1 cellular context compared by ENCODE assay signal in the genomic region with DNA sequence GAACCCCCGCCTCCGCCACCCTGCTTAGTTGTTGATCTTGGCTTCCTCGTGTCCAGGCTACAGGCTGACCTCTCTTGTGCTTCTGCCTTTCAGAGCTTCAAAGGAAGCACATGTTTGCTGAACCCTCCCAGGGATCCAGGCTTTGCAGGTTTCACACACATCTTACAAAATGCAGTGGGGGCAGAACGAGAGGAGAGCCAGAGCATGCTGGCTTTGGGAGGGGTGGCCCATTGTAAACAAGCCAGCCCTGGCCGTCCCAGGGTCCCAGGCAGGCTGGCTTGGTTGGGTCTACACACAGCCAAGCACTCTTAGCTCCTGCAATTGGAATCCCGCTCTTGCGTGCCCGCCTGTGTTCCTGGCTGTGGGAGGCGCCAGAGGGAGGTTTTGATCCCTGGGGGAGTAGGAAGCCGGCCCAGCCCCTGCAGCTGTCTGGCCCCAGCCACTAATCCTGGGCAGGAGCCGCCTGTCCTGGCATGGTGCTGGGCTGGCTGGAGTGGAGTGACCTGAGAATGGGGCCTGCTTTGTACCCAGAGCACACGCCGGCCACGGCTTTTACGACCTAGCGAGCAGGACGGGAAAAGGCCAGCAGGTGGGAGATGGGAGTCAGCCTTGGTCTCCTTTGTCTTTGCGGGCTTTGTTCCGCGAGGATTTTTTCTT.
TF ChIP-seq lines count a peak whose summit lies in the region.

No MANE protein-coding gene starts in this region.

TF ChIP-seq in HepG2, 621 proteins besides CTCF, POLR2A, EP300 and RAD21 (continued from another document and continues in another):
- TF ChIP-seq, protein P1, sequence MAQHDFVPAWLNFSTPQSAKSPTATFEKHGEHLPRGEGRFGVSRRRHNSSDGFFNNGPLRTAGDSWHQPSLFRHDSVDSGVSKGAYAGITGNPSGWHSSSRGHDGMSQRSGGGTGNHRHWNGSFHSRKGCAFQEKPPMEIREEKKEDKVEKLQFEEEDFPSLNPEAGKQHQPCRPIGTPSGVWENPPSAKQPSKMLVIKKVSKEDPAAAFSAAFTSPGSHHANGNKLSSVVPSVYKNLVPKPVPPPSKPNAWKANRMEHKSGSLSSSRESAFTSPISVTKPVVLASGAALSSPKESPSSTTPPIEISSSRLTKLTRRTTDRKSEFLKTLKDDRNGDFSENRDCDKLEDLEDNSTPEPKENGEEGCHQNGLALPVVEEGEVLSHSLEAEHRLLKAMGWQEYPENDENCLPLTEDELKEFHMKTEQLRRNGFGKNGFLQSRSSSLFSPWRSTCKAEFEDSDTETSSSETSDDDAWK (CRISPR knock-in tag; IDR thresholded peaks at IDR 0.05) = no peak
- TF ChIP-seq, protein P2, sequence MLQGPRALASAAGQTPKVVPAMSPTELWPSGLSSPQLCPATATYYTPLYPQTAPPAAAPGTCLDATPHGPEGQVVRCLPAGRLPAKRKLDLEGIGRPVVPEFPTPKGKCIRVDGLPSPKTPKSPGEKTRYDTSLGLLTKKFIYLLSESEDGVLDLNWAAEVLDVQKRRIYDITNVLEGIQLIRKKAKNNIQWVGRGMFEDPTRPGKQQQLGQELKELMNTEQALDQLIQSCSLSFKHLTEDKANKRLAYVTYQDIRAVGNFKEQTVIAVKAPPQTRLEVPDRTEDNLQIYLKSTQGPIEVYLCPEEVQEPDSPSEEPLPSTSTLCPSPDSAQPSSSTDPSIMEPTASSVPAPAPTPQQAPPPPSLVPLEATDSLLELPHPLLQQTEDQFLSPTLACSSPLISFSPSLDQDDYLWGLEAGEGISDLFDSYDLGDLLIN (CRISPR knock-in tag; IDR thresholded peaks at IDR 0.05; ENCODE audit: borderline replicate concordance) = peak; percentile 73; the same call in 1 of the 2 replicates
- peak; percentile 74 for TF ChIP-seq ZEB1 (IDR thresholded peaks at IDR 0.05; ENCODE audit: insufficient replicate concordance, low read depth)
- TF ChIP-seq NPAS2 (CRISPR knock-in tag; IDR thresholded peaks at IDR 0.05; ENCODE audit: borderline replicate concordance) = no peak
- TF ChIP-seq, protein P3, sequence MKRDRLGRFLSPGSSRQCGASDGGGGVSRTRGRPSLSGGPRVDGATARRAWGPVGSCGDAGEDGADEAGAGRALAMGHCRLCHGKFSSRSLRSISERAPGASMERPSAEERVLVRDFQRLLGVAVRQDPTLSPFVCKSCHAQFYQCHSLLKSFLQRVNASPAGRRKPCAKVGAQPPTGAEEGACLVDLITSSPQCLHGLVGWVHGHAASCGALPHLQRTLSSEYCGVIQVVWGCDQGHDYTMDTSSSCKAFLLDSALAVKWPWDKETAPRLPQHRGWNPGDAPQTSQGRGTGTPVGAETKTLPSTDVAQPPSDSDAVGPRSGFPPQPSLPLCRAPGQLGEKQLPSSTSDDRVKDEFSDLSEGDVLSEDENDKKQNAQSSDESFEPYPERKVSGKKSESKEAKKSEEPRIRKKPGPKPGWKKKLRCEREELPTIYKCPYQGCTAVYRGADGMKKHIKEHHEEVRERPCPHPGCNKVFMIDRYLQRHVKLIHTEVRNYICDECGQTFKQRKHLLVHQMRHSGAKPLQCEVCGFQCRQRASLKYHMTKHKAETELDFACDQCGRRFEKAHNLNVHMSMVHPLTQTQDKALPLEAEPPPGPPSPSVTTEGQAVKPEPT (CRISPR knock-in tag; IDR thresholded peaks at IDR 0.05; ENCODE audit: low read depth) = peak; percentile 86
- no peak for TF ChIP-seq TAF15 (IDR thresholded peaks at IDR 0.05; ENCODE audit: low read depth, low read length, poor library complexity, severe bottlenecking)
- TF ChIP-seq GLI4 (CRISPR knock-in tag; IDR thresholded peaks at IDR 0.05; ENCODE audit: borderline replicate concordance) = peak; percentile 41; the same call in 1 of the 2 replicates
- TF ChIP-seq EEA1 (CRISPR knock-in tag; IDR thresholded peaks at IDR 0.05; ENCODE audit: borderline replicate concordance) = no peak
- TF ChIP-seq ZNF839 (CRISPR knock-in tag; IDR thresholded peaks at IDR 0.05; ENCODE audit: borderline replicate concordance) = peak; percentile 93; the same call in 1 of the 2 replicates
- peak; percentile 93 for TF ChIP-seq XRCC5 (optimal IDR thresholded peaks at IDR 0.05; ENCODE audit: low read length)
- 0 out of 2 replicates have a peak, but pooled peaks have one; percentile 76 for TF ChIP-seq MTF2 (CRISPR knock-in tag; IDR thresholded peaks at IDR 0.05; ENCODE audit: borderline replicate concordance)
- peak; percentile 90; the same call in 1 of the 2 replicates for TF ChIP-seq IRX3 (CRISPR knock-in tag; IDR thresholded peaks at IDR 0.05; ENCODE audit: borderline replicate concordance, low read depth)
- TF ChIP-seq ZNF431 (CRISPR knock-in tag; IDR thresholded peaks at IDR 0.05; ENCODE audit: borderline replicate concordance, low read depth) = peak; percentile 85; the same call in 1 of the 2 replicates
- no peak for TF ChIP-seq SP1 (IDR thresholded peaks at IDR 0.05)
- no peak for TF ChIP-seq SP1 (CRISPR knock-in tag; IDR thresholded peaks at IDR 0.05)
- TF ChIP-seq, protein P4, sequence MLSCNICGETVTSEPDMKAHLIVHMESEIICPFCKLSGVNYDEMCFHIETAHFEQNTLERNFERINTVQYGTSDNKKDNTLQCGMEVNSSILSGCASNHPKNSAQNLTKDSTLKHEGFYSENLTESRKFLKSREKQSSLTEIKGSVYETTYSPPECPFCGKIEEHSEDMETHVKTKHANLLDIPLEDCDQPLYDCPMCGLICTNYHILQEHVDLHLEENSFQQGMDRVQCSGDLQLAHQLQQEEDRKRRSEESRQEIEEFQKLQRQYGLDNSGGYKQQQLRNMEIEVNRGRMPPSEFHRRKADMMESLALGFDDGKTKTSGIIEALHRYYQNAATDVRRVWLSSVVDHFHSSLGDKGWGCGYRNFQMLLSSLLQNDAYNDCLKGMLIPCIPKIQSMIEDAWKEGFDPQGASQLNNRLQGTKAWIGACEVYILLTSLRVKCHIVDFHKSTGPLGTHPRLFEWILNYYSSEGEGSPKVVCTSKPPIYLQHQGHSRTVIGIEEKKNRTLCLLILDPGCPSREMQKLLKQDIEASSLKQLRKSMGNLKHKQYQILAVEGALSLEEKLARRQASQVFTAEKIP (CRISPR knock-in tag; IDR thresholded peaks at IDR 0.05; ENCODE audit: borderline replicate concordance) = no peak
- TF ChIP-seq, protein P5, sequence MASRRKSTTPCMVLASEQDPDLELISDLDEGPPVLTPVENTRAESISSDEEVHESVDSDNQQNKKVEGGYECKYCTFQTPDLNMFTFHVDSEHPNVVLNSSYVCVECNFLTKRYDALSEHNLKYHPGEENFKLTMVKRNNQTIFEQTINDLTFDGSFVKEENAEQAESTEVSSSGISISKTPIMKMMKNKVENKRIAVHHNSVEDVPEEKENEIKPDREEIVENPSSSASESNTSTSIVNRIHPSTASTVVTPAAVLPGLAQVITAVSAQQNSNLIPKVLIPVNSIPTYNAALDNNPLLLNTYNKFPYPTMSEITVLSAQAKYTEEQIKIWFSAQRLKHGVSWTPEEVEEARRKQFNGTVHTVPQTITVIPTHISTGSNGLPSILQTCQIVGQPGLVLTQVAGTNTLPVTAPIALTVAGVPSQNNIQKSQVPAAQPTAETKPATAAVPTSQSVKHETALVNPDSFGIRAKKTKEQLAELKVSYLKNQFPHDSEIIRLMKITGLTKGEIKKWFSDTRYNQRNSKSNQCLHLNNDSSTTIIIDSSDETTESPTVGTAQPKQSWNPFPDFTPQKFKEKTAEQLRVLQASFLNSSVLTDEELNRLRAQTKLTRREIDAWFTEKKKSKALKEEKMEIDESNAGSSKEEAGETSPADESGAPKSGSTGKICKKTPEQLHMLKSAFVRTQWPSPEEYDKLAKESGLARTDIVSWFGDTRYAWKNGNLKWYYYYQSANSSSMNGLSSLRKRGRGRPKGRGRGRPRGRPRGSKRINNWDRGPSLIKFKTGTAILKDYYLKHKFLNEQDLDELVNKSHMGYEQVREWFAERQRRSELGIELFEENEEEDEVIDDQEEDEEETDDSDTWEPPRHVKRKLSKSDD (CRISPR knock-in tag; IDR thresholded peaks at IDR 0.05; ENCODE audit: low read depth) = peak; percentile 86
- peak; percentile 47; the same call in 1 of the 2 replicates for TF ChIP-seq BHLHE40 (IDR thresholded peaks at IDR 0.05; ENCODE audit: low read length)
- TF ChIP-seq, protein P6, sequence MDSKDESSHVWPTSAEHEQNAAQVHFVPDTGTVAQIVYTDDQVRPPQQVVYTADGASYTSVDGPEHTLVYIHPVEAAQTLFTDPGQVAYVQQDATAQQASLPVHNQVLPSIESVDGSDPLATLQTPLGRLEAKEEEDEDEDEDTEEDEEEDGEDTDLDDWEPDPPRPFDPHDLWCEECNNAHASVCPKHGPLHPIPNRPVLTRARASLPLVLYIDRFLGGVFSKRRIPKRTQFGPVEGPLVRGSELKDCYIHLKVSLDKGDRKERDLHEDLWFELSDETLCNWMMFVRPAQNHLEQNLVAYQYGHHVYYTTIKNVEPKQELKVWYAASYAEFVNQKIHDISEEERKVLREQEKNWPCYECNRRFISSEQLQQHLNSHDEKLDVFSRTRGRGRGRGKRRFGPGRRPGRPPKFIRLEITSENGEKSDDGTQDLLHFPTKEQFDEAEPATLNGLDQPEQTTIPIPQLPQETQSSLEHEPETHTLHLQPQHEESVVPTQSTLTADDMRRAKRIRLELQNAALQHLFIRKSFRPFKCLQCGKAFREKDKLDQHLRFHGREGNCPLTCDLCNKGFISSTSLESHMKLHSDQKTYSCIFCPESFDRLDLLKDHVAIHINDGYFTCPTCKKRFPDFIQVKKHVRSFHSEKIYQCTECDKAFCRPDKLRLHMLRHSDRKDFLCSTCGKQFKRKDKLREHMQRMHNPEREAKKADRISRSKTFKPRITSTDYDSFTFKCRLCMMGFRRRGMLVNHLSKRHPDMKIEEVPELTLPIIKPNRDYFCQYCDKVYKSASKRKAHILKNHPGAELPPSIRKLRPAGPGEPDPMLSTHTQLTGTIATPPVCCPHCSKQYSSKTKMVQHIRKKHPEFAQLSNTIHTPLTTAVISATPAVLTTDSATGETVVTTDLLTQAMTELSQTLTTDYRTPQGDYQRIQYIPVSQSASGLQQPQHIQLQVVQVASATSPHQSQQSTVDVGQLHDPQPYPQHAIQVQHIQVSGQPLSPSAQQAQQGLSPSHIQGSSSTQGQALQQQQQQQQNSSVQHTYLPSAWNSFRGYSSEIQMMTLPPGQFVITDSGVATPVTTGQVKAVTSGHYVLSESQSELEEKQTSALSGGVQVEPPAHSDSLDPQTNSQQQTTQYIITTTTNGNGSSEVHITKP (CRISPR knock-in tag; IDR thresholded peaks at IDR 0.05; ENCODE audit: low read depth) = peak; percentile 95
- TF ChIP-seq PAX8 (CRISPR knock-in tag; IDR thresholded peaks at IDR 0.05; ENCODE audit: borderline replicate concordance) = no peak
- no peak for TF ChIP-seq CCAR2 (optimal IDR thresholded peaks at IDR 0.05; ENCODE audit: low read depth, low read length)
- TF ChIP-seq RXRA (CRISPR knock-in tag; IDR thresholded peaks at IDR 0.05) = peak; percentile 96
- TF ChIP-seq ZNF776 (CRISPR knock-in tag; IDR thresholded peaks at IDR 0.05) = no peak
- TF ChIP-seq NFYB (CRISPR knock-in tag; IDR thresholded peaks at IDR 0.05) = 0 out of 2 replicates have a peak, but pooled peaks have one; percentile 15
- peak; percentile 88 for TF ChIP-seq NFKBIZ (CRISPR knock-in tag; IDR thresholded peaks at IDR 0.05)
- TF ChIP-seq ZNF709 (CRISPR knock-in tag; IDR thresholded peaks at IDR 0.05) = peak; percentile 95
- TF ChIP-seq SMAD3 (CRISPR knock-in tag; IDR thresholded peaks at IDR 0.05) = peak; percentile 90
- no peak for TF ChIP-seq ZNF124 (CRISPR knock-in tag; IDR thresholded peaks at IDR 0.05)
- TF ChIP-seq JUNB (CRISPR knock-in tag; IDR thresholded peaks at IDR 0.05; ENCODE audit: borderline replicate concordance) = no peak
- TF ChIP-seq NFATC3 (CRISPR knock-in tag; IDR thresholded peaks at IDR 0.05) = peak; percentile 78; the same call in 1 of the 2 replicates
- TF ChIP-seq, protein P7, sequence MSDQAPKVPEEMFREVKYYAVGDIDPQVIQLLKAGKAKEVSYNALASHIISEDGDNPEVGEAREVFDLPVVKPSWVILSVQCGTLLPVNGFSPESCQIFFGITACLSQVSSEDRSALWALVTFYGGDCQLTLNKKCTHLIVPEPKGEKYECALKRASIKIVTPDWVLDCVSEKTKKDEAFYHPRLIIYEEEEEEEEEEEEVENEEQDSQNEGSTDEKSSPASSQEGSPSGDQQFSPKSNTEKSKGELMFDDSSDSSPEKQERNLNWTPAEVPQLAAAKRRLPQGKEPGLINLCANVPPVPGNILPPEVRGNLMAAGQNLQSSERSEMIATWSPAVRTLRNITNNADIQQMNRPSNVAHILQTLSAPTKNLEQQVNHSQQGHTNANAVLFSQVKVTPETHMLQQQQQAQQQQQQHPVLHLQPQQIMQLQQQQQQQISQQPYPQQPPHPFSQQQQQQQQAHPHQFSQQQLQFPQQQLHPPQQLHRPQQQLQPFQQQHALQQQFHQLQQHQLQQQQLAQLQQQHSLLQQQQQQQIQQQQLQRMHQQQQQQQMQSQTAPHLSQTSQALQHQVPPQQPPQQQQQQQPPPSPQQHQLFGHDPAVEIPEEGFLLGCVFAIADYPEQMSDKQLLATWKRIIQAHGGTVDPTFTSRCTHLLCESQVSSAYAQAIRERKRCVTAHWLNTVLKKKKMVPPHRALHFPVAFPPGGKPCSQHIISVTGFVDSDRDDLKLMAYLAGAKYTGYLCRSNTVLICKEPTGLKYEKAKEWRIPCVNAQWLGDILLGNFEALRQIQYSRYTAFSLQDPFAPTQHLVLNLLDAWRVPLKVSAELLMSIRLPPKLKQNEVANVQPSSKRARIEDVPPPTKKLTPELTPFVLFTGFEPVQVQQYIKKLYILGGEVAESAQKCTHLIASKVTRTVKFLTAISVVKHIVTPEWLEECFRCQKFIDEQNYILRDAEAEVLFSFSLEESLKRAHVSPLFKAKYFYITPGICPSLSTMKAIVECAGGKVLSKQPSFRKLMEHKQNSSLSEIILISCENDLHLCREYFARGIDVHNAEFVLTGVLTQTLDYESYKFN (CRISPR knock-in tag; conservative IDR thresholded peaks at IDR 0.05) = peak; percentile 93
- TF ChIP-seq ZC3H13 (CRISPR knock-in tag; IDR thresholded peaks at IDR 0.05) = peak; percentile 84
- TF ChIP-seq, protein P8, sequence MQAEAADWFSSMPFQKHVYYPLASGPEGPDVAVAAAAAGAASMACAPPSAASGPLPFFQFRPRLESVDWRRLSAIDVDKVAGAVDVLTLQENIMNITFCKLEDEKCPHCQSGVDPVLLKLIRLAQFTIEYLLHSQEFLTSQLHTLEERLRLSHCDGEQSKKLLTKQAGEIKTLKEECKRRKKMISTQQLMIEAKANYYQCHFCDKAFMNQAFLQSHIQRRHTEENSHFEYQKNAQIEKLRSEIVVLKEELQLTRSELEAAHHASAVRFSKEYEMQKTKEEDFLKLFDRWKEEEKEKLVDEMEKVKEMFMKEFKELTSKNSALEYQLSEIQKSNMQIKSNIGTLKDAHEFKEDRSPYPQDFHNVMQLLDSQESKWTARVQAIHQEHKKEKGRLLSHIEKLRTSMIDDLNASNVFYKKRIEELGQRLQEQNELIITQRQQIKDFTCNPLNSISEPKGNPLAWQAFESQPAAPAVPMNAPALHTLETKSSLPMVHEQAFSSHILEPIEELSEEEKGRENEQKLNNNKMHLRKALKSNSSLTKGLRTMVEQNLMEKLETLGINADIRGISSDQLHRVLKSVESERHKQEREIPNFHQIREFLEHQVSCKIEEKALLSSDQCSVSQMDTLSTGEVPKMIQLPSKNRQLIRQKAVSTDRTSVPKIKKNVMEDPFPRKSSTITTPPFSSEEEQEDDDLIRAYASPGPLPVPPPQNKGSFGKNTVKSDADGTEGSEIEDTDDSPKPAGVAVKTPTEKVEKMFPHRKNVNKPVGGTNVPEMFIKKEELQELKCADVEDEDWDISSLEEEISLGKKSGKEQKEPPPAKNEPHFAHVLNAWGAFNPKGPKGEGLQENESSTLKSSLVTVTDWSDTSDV (CRISPR knock-in tag; IDR thresholded peaks at IDR 0.05) = peak; percentile 84
- TF ChIP-seq MTA3 (CRISPR knock-in tag; IDR thresholded peaks at IDR 0.05) = no peak
- peak; percentile 97 for TF ChIP-seq ZNF33B (CRISPR knock-in tag; IDR thresholded peaks at IDR 0.05)
